ENCODE assay signal across 14 cellular contexts in the genomic region with DNA sequence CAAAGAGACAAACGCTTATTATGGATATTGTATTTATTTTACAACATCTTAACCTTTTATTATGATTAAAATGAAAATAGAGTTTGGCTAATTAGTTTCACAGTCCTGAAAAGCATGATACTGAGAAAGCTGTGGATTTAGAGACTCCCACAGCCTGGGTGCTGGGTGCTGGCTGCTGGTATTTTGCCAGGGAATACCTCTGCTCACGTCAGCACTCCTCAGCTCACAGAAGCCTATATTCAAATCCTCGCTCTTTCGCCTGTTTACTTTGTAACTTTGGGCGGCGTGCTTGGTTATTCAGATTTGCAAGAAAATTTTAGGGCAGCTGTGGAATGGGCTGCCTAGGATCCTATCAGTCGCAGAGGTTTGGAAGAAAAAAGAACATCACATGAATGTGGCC.
"Had no signal": no experiment of that assay in that cellular context is flagged by ENCODE, and none has a peak within 500 bp of the region (broad histone marks: within the 10 kb centered on the region; RNA-seq: fewer than 3 reads in every experiment).

No MANE protein-coding gene starts in this region.

- DNase-seq: Karpas-422, KBM-7, MG63, NCI-H1092 treated with DMSO at 0.1 percent for 48 hours, NCI-H1436, NCI-H187, NCI-H2029, NCI-H2171 treated with DMSO at 0.1 percent for 48 hours, NCI-H345, NCI-H446 treated with DMSO at 0.1 percent for 48 hours, NCI-H510A treated with DMSO at 0.1 percent for 48 hours, NCI-H69, NCI-H774, SIG-M5 had no signal
